9 cellular contexts compared by ENCODE assay signal in genomic region chr6:125753218-125753936, GRCh38. TPM values are rescaled to one million over a fixed set of nuclear protein-coding genes. Genes with fewer than 3 reads are reported as not detected.
A peak's percentile ranks its signal among the peaks of the same experiment; 100 is the strongest.
DNase-seq lines count a peak whose midpoint lies in the region; ATAC-seq and TF ChIP-seq lines count a peak whose summit lies in the region.
"Had no signal": no experiment of that assay in that cellular context is flagged by ENCODE, and none has a peak within 500 bp of the region (broad histone marks: within the 10 kb centered on the region; RNA-seq: fewer than 3 reads in every experiment).

No MANE protein-coding gene starts in this region.

- H3F3A ChIP-seq in SU-DHL-6 (ENCODE audit: insufficient read depth): peaks cover 17% of the 10 kb centered on the region

- H3K4me3 ChIP-seq in left ventricle myocardium inferior (peak overlapping the region; percentile 79), SU-DHL-6 (ENCODE audit: insufficient read depth, low read length, poor library complexity, severe bottlenecking) (no peak overlapping the region), hepatocyte (no peak overlapping the region)

- H3K9me3 ChIP-seq in left ventricle myocardium inferior (replicated peaks) (no peaks in the 10 kb centered on the region), SU-DHL-6 (ENCODE audit: insufficient read depth, low read length) (no peaks in the 10 kb centered on the region), hepatocyte (ENCODE audit: low read depth) (no peaks in the 10 kb centered on the region)
- H3K9me3 ChIP-seq: neutrophil had no signal

- peaks cover 65% of the 10 kb centered on the region for H3K4me1 ChIP-seq in left ventricle myocardium inferior
- H3K4me1 ChIP-seq in hepatocyte (ENCODE audit: insufficient read depth): peaks cover 5% of the 10 kb centered on the region

- H3K79me2 ChIP-seq in SU-DHL-6 (ENCODE audit: insufficient read depth, low read length): no peaks in the 10 kb centered on the region
- no peaks in the 10 kb centered on the region for H3K79me2 ChIP-seq in hepatocyte

- 44% methylated on average over 5 of the region's 5 CpGs for WGBS in hepatocyte (ENCODE audit: low lambda C conversion rate, missing lambda C conversion rate)

- DNase-seq in left ventricle myocardium inferior: no peak
- no peak for DNase-seq in Right ventricle myocardium inferior (ENCODE audit: missing footprints)
- no peak for DNase-seq in hepatocyte (ENCODE audit: low spot score)
- no peak for DNase-seq in NCI-H510A (lab: John Stamatoyannopoulos, UW)

- no peaks in the 10 kb centered on the region for H4K20me1 ChIP-seq in SU-DHL-6 (ENCODE audit: low read depth, low read length)
- no peaks in the 10 kb centered on the region for H4K20me1 ChIP-seq in hepatocyte (ENCODE audit: insufficient read depth, poor library complexity, severe bottlenecking)

- intact Hi-C loops in left ventricle myocardium inferior (cut with micrococcal nuclease) (loop anchor here (5.0 kb wide), 1 partner anchor 441 kb away; no protein-coding TSS in a partner anchor), Right ventricle myocardium inferior (cut with DNase I) (loop anchor here (5.0 to 10.0 kb wide), 3 partner anchors 216 to 599 kb away; partner anchors contain the start of gene TPD52L1)

- H3K36me3 ChIP-seq in left ventricle myocardium inferior (peaks cover 17% of the 10 kb centered on the region), SU-DHL-6 (ENCODE audit: low read length) (no peaks in the 10 kb centered on the region), hepatocyte (replicated peaks; ENCODE audit: insufficient read depth, low read depth) (no peaks in the 10 kb centered on the region)
- H3K36me3 ChIP-seq: neutrophil had no signal

- H3K27me3 ChIP-seq in left ventricle myocardium inferior (ENCODE audit: low read depth) (peaks cover 10% of the 10 kb centered on the region), SU-DHL-6 (ENCODE audit: low read length) (no peaks in the 10 kb centered on the region), hepatocyte (peaks cover 41% of the 10 kb centered on the region)

- no peak overlapping the region for H2AFZ ChIP-seq in SU-DHL-6 (ENCODE audit: low read depth, low read length, severe bottlenecking)
- no peak overlapping the region for H2AFZ ChIP-seq in hepatocyte

- peak overlapping the region; percentile 95 for H3K27ac ChIP-seq in left ventricle myocardium inferior (replicated peaks)
- H3K27ac ChIP-seq in SU-DHL-6 (ENCODE audit: low read depth, low read length): no peak overlapping the region
- no peak overlapping the region for H3K27ac ChIP-seq in hepatocyte
- H3K27ac ChIP-seq: neutrophil had no signal

- no peak for ATAC-seq in Right ventricle myocardium inferior
- no peak for ATAC-seq in HG03442 (IDR thresholded peaks at IDR 0.05; ENCODE audit: unreplicated experiment)
- no peak for ATAC-seq in GM19023 (IDR thresholded peaks at IDR 0.05; ENCODE audit: unreplicated experiment)
- no peak for ATAC-seq in HG02588 (IDR thresholded peaks at IDR 0.05; ENCODE audit: unreplicated experiment)

- H3K9ac ChIP-seq in SU-DHL-6 (ENCODE audit: low read length): no peak overlapping the region

- TF ChIP-seq CTCF in left ventricle myocardium inferior (IDR thresholded peaks at IDR 0.05; ENCODE audit: borderline replicate concordance) (peak; percentile 55), SU-DHL-6 (IDR thresholded peaks at IDR 0.05; ENCODE audit: insufficient read depth, low read length, poor library complexity, severe bottlenecking) (peak; percentile 51), hepatocyte (IDR thresholded peaks at IDR 0.05; ENCODE audit: poor library complexity) (peak; percentile 65)

- H3K9me2 ChIP-seq in SU-DHL-6 (replicated peaks; ENCODE audit: insufficient read depth, low read length) (no peaks in the 10 kb centered on the region), hepatocyte (replicated peaks; ENCODE audit: insufficient read depth) (no peaks in the 10 kb centered on the region)

- H3K4me2 ChIP-seq in SU-DHL-6 (ENCODE audit: low read depth, low read length, poor library complexity, severe bottlenecking) (no peak overlapping the region), hepatocyte (no peak overlapping the region)

RNA-seq across cellular contexts. Expression of gene HEY2, which starts 3.9 kb away (rescaled TPM):
- total RNA-seq in left ventricle myocardium inferior (25.6 TPM), Right ventricle myocardium inferior (57.5 TPM), hepatocyte (0.47 and 0.80 TPM in 2 replicates)
- 0.27 and 0.40 TPM in 2 replicates for polyA plus RNA-seq in hepatocyte

RNA-seq across cellular contexts. Expression of gene NCOA7, which starts 37.4 kb away (rescaled TPM):
- total RNA-seq in left ventricle myocardium inferior (10.3 TPM), Right ventricle myocardium inferior (12.5 TPM), hepatocyte (34.1 and 42.0 TPM in 2 replicates)
- 17.3 and 22.6 TPM in 2 replicates for polyA plus RNA-seq in hepatocyte

Comparison
In these comparisons a context has a peak if more than half of its experiments do, and no peak if none do; other contexts are left out.
1. RNA of gene HEY2, which starts 3.9 kb away (total RNA-seq): 57.5 TPM in Right ventricle myocardium inferior (single experiment) and 25.6 TPM in left ventricle myocardium inferior (single experiment); 0.47 to 0.80 TPM in hepatocyte; every median in the first group is over 10 times any median in the second.
2. Peak in every context shown above with its lines, with median percentiles within 50 percentile points of each other: CTCF ChIP-seq.